10 cellular contexts compared by ENCODE assay signal in the genomic region with DNA sequence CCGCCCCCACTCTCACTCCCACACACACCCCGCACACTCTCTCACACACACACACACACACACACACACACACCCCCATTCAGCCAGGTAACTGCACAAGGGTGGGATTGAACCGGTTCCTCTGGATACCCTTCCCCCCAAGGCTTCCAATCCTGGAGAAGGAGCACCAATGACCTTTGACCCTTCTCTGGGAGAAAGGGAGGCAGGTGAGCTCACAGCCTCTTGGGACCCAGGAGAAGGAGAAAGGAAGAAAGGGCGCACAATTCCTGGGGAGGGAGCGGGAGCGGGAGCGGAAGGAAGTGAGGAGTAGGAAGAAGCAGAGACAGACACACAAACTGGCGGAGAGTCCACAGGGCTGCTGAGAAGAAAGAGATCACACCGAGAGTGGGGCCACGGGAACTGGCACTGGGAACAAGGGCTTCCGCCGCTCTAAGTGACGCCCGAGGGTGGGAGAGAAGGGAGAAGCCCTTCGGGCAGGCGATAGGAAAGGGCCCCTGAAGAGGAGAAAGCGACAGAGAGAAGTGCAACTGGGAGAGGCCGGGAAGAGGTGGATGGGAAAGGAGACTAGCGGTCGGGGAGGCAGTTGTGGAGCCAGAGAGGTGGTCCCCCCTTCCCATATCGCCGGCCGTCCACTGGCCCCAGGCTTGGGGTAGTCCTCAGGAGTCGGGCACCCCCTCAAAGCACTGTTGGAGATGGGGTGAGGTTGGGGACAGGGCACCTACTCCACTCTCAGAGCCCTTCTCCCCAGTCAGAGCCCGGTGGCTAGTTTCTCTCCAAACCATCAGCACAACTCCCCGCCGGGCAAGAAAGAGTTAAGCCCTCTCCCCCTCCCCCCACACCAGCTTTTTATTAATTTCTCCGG. TPM values are rescaled to one million over a fixed set of nuclear protein-coding genes. Genes with fewer than 3 reads are reported as not detected.
A peak's percentile ranks its signal among the peaks of the same experiment; 100 is the strongest.
DNase-seq lines count a peak whose midpoint lies in the region; ATAC-seq and TF ChIP-seq lines count a peak whose summit lies in the region.
"Had no signal": no experiment of that assay in that cellular context is flagged by ENCODE, and none has a peak within 500 bp of the region (broad histone marks: within the 10 kb centered on the region; RNA-seq: fewer than 3 reads in every experiment).

No MANE protein-coding gene starts in this region.

- no peak for TF ChIP-seq EP300 in upper lobe of left lung (IDR thresholded peaks at IDR 0.05)

- H3K9me3 ChIP-seq in lung (ENCODE audit: control insufficient read depth in 2 of 2, insufficient read depth in 1 of 2, low read length in 1 of 2) (no peaks in the 10 kb centered on the region), upper lobe of left lung (no peaks in the 10 kb centered on the region)

- CTCF ChIA-PET in activated naive CD4-positive, alpha-beta T cell treated with anti-CD3 and anti-CD28 coated beads for 36 hours (lab: Charles Lee): interaction anchor here (3.1 kb wide), 1 partner anchor 14 kb away, joined by 7 read pairs; no protein-coding TSS in a partner anchor

- TF ChIP-seq POLR2A in upper lobe of left lung (IDR thresholded peaks at IDR 0.05): no peak

- no peak for DNase-seq in activated naive CD4-positive, alpha-beta T cell treated with anti-CD3 and anti-CD28 coated beads for 36 hours
- no peak for DNase-seq in activated naive CD4-positive, alpha-beta T cell treated with anti-CD3 and anti-CD28 coated beads, Interleukin-2, amount 50 U/mL, for 16 hours
- DNase-seq in brain microvascular endothelial cell (no peak), lung (ENCODE audit: low spot score) (no peak), upper lobe of left lung (no peak), NCI-H774 (lab: John Stamatoyannopoulos, UW) (no peak), NCI-H526 treated with DMSO at 0.1 percent for 48 hours (lab: John Stamatoyannopoulos, UW) (no peak)
- DNase-seq in stimulated activated CD4-positive, alpha-beta T cell treated with anti-CD3 and anti-CD28 coated beads, Interleukin-2, amount 100 ng/mL, for 48 hours: no peak
- DNase-seq: DND-41 had no signal

- peak overlapping the region; percentile 28 for H3K4me3 Mint-ChIP-seq in activated naive CD4-positive, alpha-beta T cell treated with anti-CD3 and anti-CD28 coated beads for 36 hours

- H3K4me1 Mint-ChIP-seq in activated naive CD4-positive, alpha-beta T cell treated with anti-CD3 and anti-CD28 coated beads for 36 hours (ENCODE audit: low read depth): peaks cover 24% of the 10 kb centered on the region

- intact Hi-C loops in activated naive CD4-positive, alpha-beta T cell treated with anti-CD3 and anti-CD28 coated beads for 36 hours (cut with micrococcal nuclease): no loop called here

- 11 to 14% methylated on average over 28 of the region's 28 CpGs for WGBS in lung, 2 donors
- 11 to 13% methylated on average over 28 of the region's 28 CpGs for WGBS in upper lobe of left lung, 2 donors

- peaks cover 5% of the 10 kb centered on the region for H3K36me3 Mint-ChIP-seq in activated naive CD4-positive, alpha-beta T cell treated with anti-CD3 and anti-CD28 coated beads for 36 hours (ENCODE audit: low read depth)

- H3K36me3 ChIP-seq in brain microvascular endothelial cell (replicated peaks) (no peaks in the 10 kb centered on the region), lung (ENCODE audit: control insufficient read depth in 2 of 2, insufficient read depth in 2 of 2, low read length in 2 of 2) (no peaks in the 10 kb centered on the region), upper lobe of left lung (no peaks in the 10 kb centered on the region)

- in situ Hi-C loops in brain microvascular endothelial cell (cut with HindIII; ENCODE audit: low pct_ligation_motif_present, low sequenced_read_pairs): no loop called here

- no peak overlapping the region for H3K27ac Mint-ChIP-seq in activated naive CD4-positive, alpha-beta T cell treated with anti-CD3 and anti-CD28 coated beads for 36 hours

- no peaks in the 10 kb centered on the region for H3K27me3 ChIP-seq in brain microvascular endothelial cell (replicated peaks)
- no peaks in the 10 kb centered on the region for H3K27me3 ChIP-seq in lung (ENCODE audit: control insufficient read depth, insufficient read depth)
- peaks cover 0 to 17% (median 11%) of the 10 kb centered on the region in 4 donors for H3K27me3 ChIP-seq in upper lobe of left lung

- no peak for ATAC-seq in lung (ENCODE audit: insufficient read depth, low FRiP score)
- peak in 1 of 2 donors; percentile 16 for ATAC-seq in upper lobe of left lung (ENCODE audit: low FRiP score in 2 of 2)

- peaks cover 17% of the 10 kb centered on the region for H3K27me3 Mint-ChIP-seq in activated naive CD4-positive, alpha-beta T cell treated with anti-CD3 and anti-CD28 coated beads for 36 hours (ENCODE audit: low read depth)

- no peak for TF ChIP-seq CTCF in brain microvascular endothelial cell (IDR thresholded peaks at IDR 0.05; ENCODE audit: low read depth, low read length, missing control alignments)
- TF ChIP-seq CTCF in lung (IDR thresholded peaks at IDR 0.05; ENCODE audit: control extremely low read depth, extremely low read depth): no peak
- no peak for TF ChIP-seq CTCF in upper lobe of left lung (IDR thresholded peaks at IDR 0.05)

- peaks cover 8 to 13% of the 10 kb centered on the region in 2 donors for H3K4me1 ChIP-seq in lung (ENCODE audit: control insufficient read depth in 2 of 2, insufficient read depth in 2 of 2, low read length in 2 of 2)
- peaks cover 32 to 58% (median 49%) of the 10 kb centered on the region in 4 donors for H3K4me1 ChIP-seq in upper lobe of left lung

- H3K27ac ChIP-seq in brain microvascular endothelial cell: no peak overlapping the region
- peak overlapping the region in 1 of 2 donors; percentile 78 for H3K27ac ChIP-seq in lung (ENCODE audit: low read depth in 1 of 2, low read length in 1 of 2)
- peak overlapping the region; percentile 1 to 81 (median 64) for H3K27ac ChIP-seq in upper lobe of left lung

- H3K9me3 Mint-ChIP-seq in activated naive CD4-positive, alpha-beta T cell treated with anti-CD3 and anti-CD28 coated beads for 36 hours: no peaks in the 10 kb centered on the region

- H3K4me3 ChIP-seq in brain microvascular endothelial cell (ENCODE audit: low read depth, low read length) (peak overlapping the region; percentile 56), lung (peak overlapping the region; percentile 34), upper lobe of left lung (peak overlapping the region; percentile 0 to 59 (median 49))

RNA-seq across cellular contexts. Expression of gene SAMD14, which starts 1.3 kb away (rescaled TPM):
- 1 to 10 TPM; 1.1 to 1.3 TPM for total RNA-seq in activated naive CD4-positive, alpha-beta T cell treated with anti-CD3 and anti-CD28 coated beads for 36 hours
- total RNA-seq in lung (1 to 10 TPM; 3.3 to 4.4 TPM), upper lobe of left lung (10 to 100 TPM in 2 of 6 donors, 1 to 10 TPM in 3, under 1 TPM in 1; 0.49 to 16.8 (median 5.6) TPM)
- polyA plus RNA-seq in lung: 1 to 10 TPM; 3.9 to 6.2 TPM

RNA-seq across cellular contexts. Expression of gene PPP1R9B, which starts 21.8 kb away (rescaled TPM):
- 10 to 100 TPM; 67.7 TPM for total RNA-seq in activated naive CD4-positive, alpha-beta T cell treated with anti-CD3 and anti-CD28 coated beads for 36 hours
- total RNA-seq in lung (10 to 100 TPM; 31.7 to 77.4 TPM), upper lobe of left lung (100 to 1,000 TPM in 1 of 6 donors, 10 to 100 TPM in 5; 37.5 to 121 (median 74.7) TPM)
- 10 to 100 TPM; 38.1 to 61.5 TPM for polyA plus RNA-seq in lung

RNA-seq across cellular contexts. Expression of gene PDK2, which starts 33.5 kb away (rescaled TPM):
- total RNA-seq in activated naive CD4-positive, alpha-beta T cell treated with anti-CD3 and anti-CD28 coated beads for 36 hours: 10 to 100 TPM; 10.5 to 11.1 TPM
- total RNA-seq in lung (10 to 100 TPM; 23.2 to 27.8 TPM), upper lobe of left lung (10 to 100 TPM; 15.7 to 80.7 (median 34.9) TPM)
- polyA plus RNA-seq in lung: 10 to 100 TPM in 1 of 2 donors, 1 to 10 TPM in 1; 10.0 to 15.7 TPM

RNA-seq across cellular contexts. Expression of gene SGCA, which starts 37.1 kb away (rescaled TPM):
- under 1 TPM in 1 of 2 experiments, not detected in 1; 0.14 TPM for total RNA-seq in activated naive CD4-positive, alpha-beta T cell treated with anti-CD3 and anti-CD28 coated beads for 36 hours
- 10 to 100 TPM in 1 of 2 donors, 1 to 10 TPM in 1; 5.0 to 18.2 TPM for total RNA-seq in lung
- 10 to 100 TPM in 1 of 2 donors, 1 to 10 TPM in 1; 9.7 to 19.4 TPM for polyA plus RNA-seq in lung
- 10 to 100 TPM in 5 of 6 donors, 1 to 10 TPM in 1; 1.6 to 19.7 (median 14.1) TPM for total RNA-seq in upper lobe of left lung
- total RNA-seq: SK-MEL-5 had no signal
